ENCODE assay signal across 33 cellular contexts in the genomic region with DNA sequence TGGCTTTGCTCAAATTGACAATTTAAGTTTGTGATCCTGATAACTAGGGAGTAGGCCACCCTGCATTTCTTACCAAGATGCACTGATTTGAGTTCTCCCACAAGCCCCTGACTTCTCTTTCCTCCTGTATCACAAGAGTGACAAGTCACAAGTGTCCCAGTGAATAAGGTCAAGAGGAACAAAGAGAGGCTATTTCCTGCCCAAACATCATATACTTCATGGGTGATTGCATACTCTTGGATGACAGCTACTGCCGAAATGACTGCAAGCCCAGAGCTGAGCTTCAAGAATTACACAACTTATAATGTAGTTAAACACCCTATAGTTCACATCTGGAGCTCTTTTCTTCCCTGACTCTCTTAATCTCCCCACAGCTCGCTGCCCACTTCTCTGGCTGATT.
DNase-seq lines count a peak whose midpoint lies in the region; ATAC-seq and TF ChIP-seq lines count a peak whose summit lies in the region.
"Had no signal": no experiment of that assay in that cellular context is flagged by ENCODE, and none has a peak within 500 bp of the region (broad histone marks: within the 10 kb centered on the region; RNA-seq: fewer than 3 reads in every experiment).

No MANE protein-coding gene starts in this region.

- peaks cover 17% of the 10 kb centered on the region for H3K27me3 Mint-ChIP-seq in activated CD4-positive, alpha-beta T cell treated with anti-CD3 and anti-CD28 coated beads for 36 hours
- peaks cover 0 to 31% (median 13%) of the 10 kb centered on the region in 5 donors for H3K27me3 Mint-ChIP-seq in naive thymus-derived CD4-positive, alpha-beta T cell
- peaks cover 38% of the 10 kb centered on the region for H3K27me3 Mint-ChIP-seq in T-helper 2 cell treated with Interferon-gamma antibody and Interleukin-4, amounts not matched to agents 5 μg/mL and 100 μg/mL, for 36 hours (ENCODE audit: low read depth)

- intact Hi-C loops in activated CD4-positive, alpha-beta T cell treated with anti-CD3 and anti-CD28 coated beads for 36 hours (cut with DNase I, micrococcal nuclease), result loop anchor here in 1 of 2 experiments (5.0 kb wide), 1 partner anchor 437 kb away; no protein-coding TSS in a partner anchor
- intact Hi-C loops in naive thymus-derived CD4-positive, alpha-beta T cell (cut with micrococcal nuclease), result no loop called here
- intact Hi-C loops in thyroid gland (cut with DNase I), result no loop called here

- DNase-seq in activated CD4-positive, alpha-beta T cell treated with anti-CD3 and anti-CD28 coated beads for 36 hours, result no peak
- no peak for DNase-seq in activated CD4-positive, alpha-beta T cell treated with anti-CD3 and anti-CD28 coated beads for 1 hour
- DNase-seq in SKM-1 treated with dmso at 0.1 percent for 144 hours (lab: John Stamatoyannopoulos, UW; ENCODE audit: unreplicated experiment) (peak; percentile 53), NCI-H1694 (lab: John Stamatoyannopoulos, UW) (no peak), thyroid gland (no peak)
- no peak for DNase-seq in naive thymus-derived CD4-positive, alpha-beta T cell
- no peak for DNase-seq in T-helper 2 cell treated with Interferon-gamma antibody and Interleukin-4, amounts not matched to agents 5 μg/mL and 100 μg/mL, for 36 hours (ENCODE audit: low spot score)
- DNase-seq: ACHN; activated CD4-positive, alpha-beta T cell treated with anti-CD3 and anti-CD28 coated beads for 4 hours; activated naive CD4-positive, alpha-beta T cell treated with anti-CD3 and anti-CD28 coated beads, Interleukin-2, amount 10 ng/mL, durations not matched to agents 7 days and 5 days; brain microvascular endothelial cell; cerebellar nuclear complex; dorsolateral prefrontal cortex; GF-D8; H9; kidney glomerular epithelial cell; mammary epithelial cell; MG63; NCI-H524 treated with DMSO at 0.1 percent for 48 hours; NK-92 treated with Interleukin-12 subunit alpha and Interleukin-12 subunit beta, amount 100 ng/mL, for 24 hours; SK-N-SH; stimulated activated CD4-positive, alpha-beta T cell treated with anti-CD3 and anti-CD28 coated beads, Interleukin-1b, Interleukin-23, amount 100 ng/mL, for 48 hours had no signal

- H3K9me3 Mint-ChIP-seq in activated CD4-positive, alpha-beta T cell treated with anti-CD3 and anti-CD28 coated beads for 36 hours (ENCODE audit: low read depth), result no peaks in the 10 kb centered on the region
- no peaks in the 10 kb centered on the region for H3K9me3 Mint-ChIP-seq in naive thymus-derived CD4-positive, alpha-beta T cell
- H3K9me3 Mint-ChIP-seq in T-helper 2 cell treated with Interferon-gamma antibody and Interleukin-4, amounts not matched to agents 5 μg/mL and 100 μg/mL, for 36 hours, result no peaks in the 10 kb centered on the region
- H3K9me3 Mint-ChIP-seq: activated naive CD4-positive, alpha-beta T cell treated with anti-CD3 and anti-CD28 coated beads, Interleukin-2, amount 10 ng/mL, durations not matched to agents 7 days and 5 days; activated T-helper 17 cell treated with anti-CD3 and anti-CD28 coated beads, Interleukin-2, amount 50 U/mL, for 72 hours; H9; stimulated activated naive CD8-positive, alpha-beta T cell treated with anti-CD3 and anti-CD28 coated beads, Interleukin-15, Interleukin-2, amounts not matched to agents 100 ng/mL and 50 ng/mL, for 24 hours had no signal

- H3K36me3 Mint-ChIP-seq in activated CD4-positive, alpha-beta T cell treated with anti-CD3 and anti-CD28 coated beads for 36 hours (ENCODE audit: low read depth), result no peaks in the 10 kb centered on the region
- no peaks in the 10 kb centered on the region for H3K36me3 Mint-ChIP-seq in naive thymus-derived CD4-positive, alpha-beta T cell
- H3K36me3 Mint-ChIP-seq in T-helper 2 cell treated with Interferon-gamma antibody and Interleukin-4, amounts not matched to agents 5 μg/mL and 100 μg/mL, for 36 hours (ENCODE audit: low read depth), result no peaks in the 10 kb centered on the region
- H3K36me3 Mint-ChIP-seq: activated naive CD4-positive, alpha-beta T cell treated with anti-CD3 and anti-CD28 coated beads, Interleukin-2, amount 10 ng/mL, durations not matched to agents 7 days and 5 days; neural progenitor cell had no signal

- no peaks in the 10 kb centered on the region for H3K36me3 ChIP-seq in naive thymus-derived CD4-positive, alpha-beta T cell (ENCODE audit: control insufficient read depth in 2 of 3, insufficient read depth in 3 of 3, low read length in 3 of 3)
- H3K36me3 ChIP-seq in thyroid gland, result no peaks in the 10 kb centered on the region
- H3K36me3 ChIP-seq: brain microvascular endothelial cell, MG63, neural progenitor cell, thoracic aorta, vagina had no signal

- no peak for TF ChIP-seq POLR2A in thyroid gland (IDR thresholded peaks at IDR 0.05)

- H3K27ac Mint-ChIP-seq in activated CD4-positive, alpha-beta T cell treated with anti-CD3 and anti-CD28 coated beads for 36 hours, result no peak overlapping the region
- no peak overlapping the region for H3K27ac Mint-ChIP-seq in naive thymus-derived CD4-positive, alpha-beta T cell
- no peak overlapping the region for H3K27ac Mint-ChIP-seq in T-helper 2 cell treated with Interferon-gamma antibody and Interleukin-4, amounts not matched to agents 5 μg/mL and 100 μg/mL, for 36 hours
- H3K27ac Mint-ChIP-seq: activated naive CD4-positive, alpha-beta T cell treated with anti-CD3 and anti-CD28 coated beads, Interleukin-2, amount 10 ng/mL, durations not matched to agents 7 days and 5 days; activated T-helper 17 cell treated with anti-CD3 and anti-CD28 coated beads, Interleukin-2, amount 50 U/mL, for 72 hours; B cell; H9; neural progenitor cell; stimulated activated naive CD8-positive, alpha-beta T cell treated with anti-CD3 and anti-CD28 coated beads, Interleukin-15, Interleukin-2, amounts not matched to agents 100 ng/mL and 50 ng/mL, for 24 hours had no signal

- no peak for TF ChIP-seq CTCF in thyroid gland (IDR thresholded peaks at IDR 0.05)

- CTCF ChIA-PET in activated CD4-positive, alpha-beta T cell treated with anti-CD3 and anti-CD28 coated beads for 36 hours (lab: Charles Lee), result interaction anchor here (0.9 kb wide), 1 partner anchor 147 kb away, joined by 3 read pairs; no protein-coding TSS in a partner anchor
- CTCF ChIA-PET in naive thymus-derived CD4-positive, alpha-beta T cell (lab: Charles Lee), result no interaction called here

- no peaks in the 10 kb centered on the region for H3K4me1 Mint-ChIP-seq in activated CD4-positive, alpha-beta T cell treated with anti-CD3 and anti-CD28 coated beads for 36 hours
- peaks cover 0 to 2% (median 0%) of the 10 kb centered on the region in 7 donors for H3K4me1 Mint-ChIP-seq in naive thymus-derived CD4-positive, alpha-beta T cell
- H3K4me1 Mint-ChIP-seq in T-helper 2 cell treated with Interferon-gamma antibody and Interleukin-4, amounts not matched to agents 5 μg/mL and 100 μg/mL, for 36 hours (ENCODE audit: low read depth), result no peaks in the 10 kb centered on the region
- H3K4me1 Mint-ChIP-seq: activated naive CD4-positive, alpha-beta T cell treated with anti-CD3 and anti-CD28 coated beads, Interleukin-2, amount 10 ng/mL, durations not matched to agents 7 days and 5 days; B cell had no signal

- no peak overlapping the region for H3K27ac ChIP-seq in naive thymus-derived CD4-positive, alpha-beta T cell (ENCODE audit: low read depth, low read length)
- H3K27ac ChIP-seq in thyroid gland, result no peak overlapping the region
- H3K27ac ChIP-seq: brain microvascular endothelial cell, dorsolateral prefrontal cortex, HL-60, KMS-11, neural progenitor cell, parathyroid adenoma, thoracic aorta, vagina had no signal

- H3K9me3 ChIP-seq in naive thymus-derived CD4-positive, alpha-beta T cell (ENCODE audit: control insufficient read depth in 2 of 3, low read length in 3 of 3), result no peaks in the 10 kb centered on the region
- H3K9me3 ChIP-seq in thyroid gland, result no peaks in the 10 kb centered on the region
- H3K9me3 ChIP-seq: MG63, SK-N-SH, thoracic aorta, vagina had no signal

- H3K27me3 ChIP-seq in naive thymus-derived CD4-positive, alpha-beta T cell (ENCODE audit: control insufficient read depth in 2 of 2, insufficient read depth in 2 of 2, low read length in 2 of 2), result no peaks in the 10 kb centered on the region
- no peaks in the 10 kb centered on the region for H3K27me3 ChIP-seq in thyroid gland
- H3K27me3 ChIP-seq: brain microvascular endothelial cell, MG63, neural progenitor cell, vagina had no signal

- no peak overlapping the region for H3K4me3 Mint-ChIP-seq in activated CD4-positive, alpha-beta T cell treated with anti-CD3 and anti-CD28 coated beads for 36 hours
- no peak overlapping the region for H3K4me3 Mint-ChIP-seq in naive thymus-derived CD4-positive, alpha-beta T cell
- H3K4me3 Mint-ChIP-seq in T-helper 2 cell treated with Interferon-gamma antibody and Interleukin-4, amounts not matched to agents 5 μg/mL and 100 μg/mL, for 36 hours, result no peak overlapping the region
- H3K4me3 Mint-ChIP-seq: activated naive CD4-positive, alpha-beta T cell treated with anti-CD3 and anti-CD28 coated beads, Interleukin-2, amount 10 ng/mL, durations not matched to agents 7 days and 5 days; activated T-helper 17 cell treated with anti-CD3 and anti-CD28 coated beads, Interleukin-2, amount 50 U/mL, for 72 hours; B cell; H9; neural progenitor cell; stimulated activated naive CD8-positive, alpha-beta T cell treated with anti-CD3 and anti-CD28 coated beads, Interleukin-15, Interleukin-2, amounts not matched to agents 100 ng/mL and 50 ng/mL, for 24 hours had no signal

- peak; percentile 39 for ATAC-seq in activated CD4-positive, alpha-beta T cell treated with anti-CD3 and anti-CD28 coated beads for 36 hours
- peak; percentile 34 for ATAC-seq in naive thymus-derived CD4-positive, alpha-beta T cell
- no peak for ATAC-seq in SK-N-SH treated with all-trans-retinoic acid at 6 μM for 48 hours
- ATAC-seq: activated T-helper 17 cell treated with anti-CD3 and anti-CD28 coated beads, Interleukin-2, amount 50 U/mL, for 72 hours; Right ventricle myocardium inferior had no signal

- no peaks in the 10 kb centered on the region for H3K4me1 ChIP-seq in naive thymus-derived CD4-positive, alpha-beta T cell (ENCODE audit: control insufficient read depth in 2 of 2, insufficient read depth in 2 of 2, low read length in 2 of 2)
- peaks cover 9 to 26% of the 10 kb centered on the region in 2 donors for H3K4me1 ChIP-seq in thyroid gland
- H3K4me1 ChIP-seq: vagina had no signal

- no peak overlapping the region for H3K4me3 ChIP-seq in naive thymus-derived CD4-positive, alpha-beta T cell (ENCODE audit: low read length)
- H3K4me3 ChIP-seq in thyroid gland (replicated peaks in 1 of 3), result no peak overlapping the region
- H3K4me3 ChIP-seq: dorsolateral prefrontal cortex, MG63, neural progenitor cell, thoracic aorta, vagina had no signal

- POLR2A ChIA-PET in activated CD4-positive, alpha-beta T cell treated with anti-CD3 and anti-CD28 coated beads for 36 hours (lab: Charles Lee), result no interaction called here
- POLR2A ChIA-PET in naive thymus-derived CD4-positive, alpha-beta T cell (lab: Charles Lee), result no interaction called here

- 35 to 45% methylated on average over 2 of the region's 2 CpGs for WGBS in thyroid gland, 2 donors

TF ChIP-seq in SK-N-SH treated with all-trans-retinoic acid at 6 μM for 48 hours, 23 proteins besides CTCF, POLR2A, EP300 and RAD21 (continues in another document):
- no peak for TF ChIP-seq TOX (CRISPR knock-in tag; IDR thresholded peaks at IDR 0.05; ENCODE audit: borderline replicate concordance)
- TF ChIP-seq TCF4 (CRISPR knock-in tag; IDR thresholded peaks at IDR 0.05; ENCODE audit: borderline replicate concordance), result no peak
- TF ChIP-seq ZFP3 (CRISPR knock-in tag; IDR thresholded peaks at IDR 0.05), result no peak
- no peak for TF ChIP-seq RARB (CRISPR knock-in tag; IDR thresholded peaks at IDR 0.05)
- TF ChIP-seq OSR1 (CRISPR knock-in tag; IDR thresholded peaks at IDR 0.05), result no peak
